In genomic region chr22:44667276-44667675, GRCh38 we compare ENCODE assay signal across 13 cellular contexts. TPM values are rescaled to one million over a fixed set of nuclear protein-coding genes. Genes with fewer than 3 reads are reported as not detected.
DNase-seq lines count a peak whose midpoint lies in the region; ATAC-seq, FAIRE-seq and TF ChIP-seq lines count a peak whose summit lies in the region.
"Had no signal": no experiment of that assay in that cellular context is flagged by ENCODE, and none has a peak within 500 bp of the region (broad histone marks: within the 10 kb centered on the region; RNA-seq: fewer than 3 reads in every experiment).

No MANE protein-coding gene starts in this region.

- ATAC-seq in activated T-cell treated with anti-CD3 and anti-CD28 coated beads, Interleukin-2, amount 50 U/mL, for 72 hours (replicated peaks in 1 of 2), result no peak
- ATAC-seq in activated CD8-positive, alpha-beta T cell treated with anti-CD3 and anti-CD28 coated beads for 36 hours, result no peak
- ATAC-seq in stimulated activated naive B cell treated with anti-CD40 and anti-IgM and Interleukin-4, amounts not matched to agents 10 μg/mL and 1 μg/mL and 100 μg/mL, for 72 hours (replicated peaks), result no peak

- FAIRE-seq in kidney (lab: Jason Lieb, UNC), result no peak
- FAIRE-seq: GM12878 had no signal

- peaks cover 0 to 21% of the 10 kb centered on the region in 2 donors for H3K4me1 ChIP-seq in kidney (ENCODE audit: control insufficient read depth in 1 of 2, insufficient read depth in 1 of 2, low read depth in 1 of 2, low read length in 2 of 2)

- no peak for TF ChIP-seq CTCF in activated CD8-positive, alpha-beta T cell treated with anti-CD3 and anti-CD28 coated beads for 36 hours (IDR thresholded peaks at IDR 0.05)
- TF ChIP-seq CTCF in kidney (IDR thresholded peaks at IDR 0.05; ENCODE audit: borderline replicate concordance, extremely low read depth, insufficient read depth), result no peak

- H3K27ac ChIP-seq in kidney (ENCODE audit: low read depth in 2 of 2, low read length in 2 of 2), result no peak overlapping the region

- no peak overlapping the region for H3K9ac ChIP-seq in kidney (ENCODE audit: low read length in 2 of 2)

- POLR2A ChIA-PET in activated CD8-positive, alpha-beta T cell treated with anti-CD3 and anti-CD28 coated beads for 36 hours (lab: Charles Lee), result interaction anchor here (0.6 to 0.9 kb wide), 2 partner anchors 15 to 31 kb away, joined by 3 read pairs; no protein-coding TSS in a partner anchor

- no peak overlapping the region for H3K27ac Mint-ChIP-seq in activated T-cell treated with anti-CD3 and anti-CD28 coated beads, Interleukin-2, amount 50 U/mL, for 72 hours
- H3K27ac Mint-ChIP-seq in activated CD8-positive, alpha-beta T cell treated with anti-CD3 and anti-CD28 coated beads for 36 hours, result peak overlapping the region; percentile 76
- no peak overlapping the region for H3K27ac Mint-ChIP-seq in stimulated activated naive B cell treated with anti-CD40 and anti-IgM and Interleukin-4, amounts not matched to agents 10 μg/mL and 1 μg/mL and 100 μg/mL, for 72 hours

- H3K9me3 ChIP-seq in kidney (ENCODE audit: control insufficient read depth in 1 of 2, low read length in 2 of 2), result no peaks in the 10 kb centered on the region

- no peak overlapping the region for H3K4me3 ChIP-seq in kidney (ENCODE audit: low read length in 2 of 2)
- H3K4me3 ChIP-seq: GM12878 had no signal

- no peaks in the 10 kb centered on the region for H3K27me3 Mint-ChIP-seq in activated T-cell treated with anti-CD3 and anti-CD28 coated beads, Interleukin-2, amount 50 U/mL, for 72 hours (ENCODE audit: low read depth)
- H3K27me3 Mint-ChIP-seq in activated CD8-positive, alpha-beta T cell treated with anti-CD3 and anti-CD28 coated beads for 36 hours, result no peaks in the 10 kb centered on the region
- peaks cover 35 to 40% of the 10 kb centered on the region in 2 donors for H3K27me3 Mint-ChIP-seq in stimulated activated naive B cell treated with anti-CD40 and anti-IgM and Interleukin-4, amounts not matched to agents 10 μg/mL and 1 μg/mL and 100 μg/mL, for 72 hours

- H3K4me3 Mint-ChIP-seq in activated T-cell treated with anti-CD3 and anti-CD28 coated beads, Interleukin-2, amount 50 U/mL, for 72 hours, result peak overlapping the region; percentile 49 to 62
- peak overlapping the region; percentile 61 for H3K4me3 Mint-ChIP-seq in activated CD8-positive, alpha-beta T cell treated with anti-CD3 and anti-CD28 coated beads for 36 hours
- H3K4me3 Mint-ChIP-seq in stimulated activated naive B cell treated with anti-CD40 and anti-IgM and Interleukin-4, amounts not matched to agents 10 μg/mL and 1 μg/mL and 100 μg/mL, for 72 hours, result peak overlapping the region; percentile 66 to 67

- no peaks in the 10 kb centered on the region for H3K36me3 Mint-ChIP-seq in activated T-cell treated with anti-CD3 and anti-CD28 coated beads, Interleukin-2, amount 50 U/mL, for 72 hours (ENCODE audit: insufficient read depth in 2 of 2)
- no peaks in the 10 kb centered on the region for H3K36me3 Mint-ChIP-seq in activated CD8-positive, alpha-beta T cell treated with anti-CD3 and anti-CD28 coated beads for 36 hours (ENCODE audit: low read depth)
- H3K36me3 Mint-ChIP-seq in stimulated activated naive B cell treated with anti-CD40 and anti-IgM and Interleukin-4, amounts not matched to agents 10 μg/mL and 1 μg/mL and 100 μg/mL, for 72 hours, result no peaks in the 10 kb centered on the region

- CTCF ChIA-PET in activated CD8-positive, alpha-beta T cell treated with anti-CD3 and anti-CD28 coated beads for 36 hours (lab: Charles Lee), result interaction anchor here (6.2 kb wide), 1 partner anchor 16 kb away, joined by 56 read pairs; no protein-coding TSS in a partner anchor

- peaks cover 54% of the 10 kb centered on the region for H3K4me1 Mint-ChIP-seq in activated T-cell treated with anti-CD3 and anti-CD28 coated beads, Interleukin-2, amount 50 U/mL, for 72 hours (ENCODE audit: low read depth)
- H3K4me1 Mint-ChIP-seq in activated CD8-positive, alpha-beta T cell treated with anti-CD3 and anti-CD28 coated beads for 36 hours (ENCODE audit: low read depth), result peaks cover 61% of the 10 kb centered on the region
- H3K4me1 Mint-ChIP-seq in stimulated activated naive B cell treated with anti-CD40 and anti-IgM and Interleukin-4, amounts not matched to agents 10 μg/mL and 1 μg/mL and 100 μg/mL, for 72 hours, result peaks cover 24 to 42% of the 10 kb centered on the region in 2 donors

- no peak for DNase-seq in activated T-cell treated with anti-CD3 and anti-CD28 coated beads, Interleukin-2, amount 50 U/mL, for 72 hours
- no peak for DNase-seq in activated T-cell treated with anti-CD3 and anti-CD28 coated beads for 4 hours
- no peak for DNase-seq in activated CD8-positive, alpha-beta T cell treated with anti-CD3 and anti-CD28 coated beads for 36 hours
- DNase-seq in kidney, result peak; percentile 46
- DNase-seq in stimulated activated naive B cell treated with anti-CD40 and anti-IgM and Interleukin-4, amounts not matched to agents 10 μg/mL and 1 μg/mL and 100 μg/mL, for 72 hours, result no peak
- DNase-seq in SHP77 treated with DMSO at 0.1 percent for 48 hours (lab: John Stamatoyannopoulos, UW), result no peak
- DNase-seq in NOMO-1 treated with dmso at 0.1 percent for 144 hours (lab: John Stamatoyannopoulos, UW; ENCODE audit: unreplicated experiment), result no peak
- no peak for DNase-seq in RKO (ENCODE audit: low spot score)
- DNase-seq: cerebellar nuclear complex, NCI-H1092 treated with DMSO at 0.1 percent for 48 hours, NCI-H510A, RPMI8226 had no signal

- intact Hi-C loops in activated CD8-positive, alpha-beta T cell treated with anti-CD3 and anti-CD28 coated beads for 36 hours (cut with micrococcal nuclease), result no loop called here
- intact Hi-C loops in kidney (cut with DNase I), result no loop called here

- H3K9me3 Mint-ChIP-seq in activated T-cell treated with anti-CD3 and anti-CD28 coated beads, Interleukin-2, amount 50 U/mL, for 72 hours, result no peaks in the 10 kb centered on the region
- no peaks in the 10 kb centered on the region for H3K9me3 Mint-ChIP-seq in activated CD8-positive, alpha-beta T cell treated with anti-CD3 and anti-CD28 coated beads for 36 hours
- H3K9me3 Mint-ChIP-seq in stimulated activated naive B cell treated with anti-CD40 and anti-IgM and Interleukin-4, amounts not matched to agents 10 μg/mL and 1 μg/mL and 100 μg/mL, for 72 hours, result no peaks in the 10 kb centered on the region

- no peaks in the 10 kb centered on the region for H3K36me3 ChIP-seq in kidney (ENCODE audit: control insufficient read depth in 1 of 2, insufficient read depth in 2 of 2, low read length in 2 of 2)

RNA-seq across cellular contexts. Expression of gene PRR5, which starts 34.7 kb away (rescaled TPM):
- total RNA-seq in activated T-cell treated with anti-CD3 and anti-CD28 coated beads, Interleukin-2, amount 50 U/mL, for 72 hours, result 10 to 100 TPM; 11.7 to 12.0 TPM
- total RNA-seq in activated CD8-positive, alpha-beta T cell treated with anti-CD3 and anti-CD28 coated beads for 36 hours, result 10 to 100 TPM; 26.8 to 27.3 TPM
- total RNA-seq in kidney, result 24.0 TPM
- polyA plus RNA-seq in kidney (ENCODE audit: insufficient read depth, low read depth, low replicate concordance), result 46.0 TPM
